Comparison of ENCODE assay signal across 15 cellular contexts in the genomic region with DNA sequence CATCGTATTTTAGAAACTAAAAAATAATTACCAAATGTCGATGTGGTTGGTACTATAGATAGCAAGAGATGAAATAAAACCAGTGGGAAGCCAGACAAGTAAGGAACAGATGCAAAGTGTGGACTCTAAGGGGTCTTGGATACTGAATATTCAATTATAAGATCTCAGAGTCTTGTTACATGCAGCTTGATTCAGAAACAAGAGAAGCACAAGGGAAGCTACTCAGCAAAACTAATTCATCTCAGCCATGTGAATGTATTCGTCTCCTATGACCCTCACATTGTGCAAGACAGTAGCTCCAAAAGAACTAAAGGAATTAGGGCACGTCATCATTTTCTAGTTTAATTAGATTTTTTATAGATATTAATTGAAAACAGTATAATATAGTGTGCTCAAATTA.
A peak's percentile ranks its signal among the peaks of the same experiment; 100 is the strongest.
DNase-seq lines count a peak whose midpoint lies in the region; ATAC-seq, FAIRE-seq and TF ChIP-seq lines count a peak whose summit lies in the region.
"Had no signal": no experiment of that assay in that cellular context is flagged by ENCODE, and none has a peak within 500 bp of the region (broad histone marks: within the 10 kb centered on the region; RNA-seq: fewer than 3 reads in every experiment).

No MANE protein-coding gene starts in this region.

- H3K4me1 Mint-ChIP-seq in endodermal cell: no peaks in the 10 kb centered on the region
- H3K4me1 Mint-ChIP-seq: CD8-positive, alpha-beta memory T cell had no signal

- no peak for DNase-seq in endodermal cell
- DNase-seq in medulla oblongata (ENCODE audit: extremely low spot score): peak; percentile 61
- peak; percentile 14 for DNase-seq in putamen (ENCODE audit: low spot score)
- no peak for DNase-seq in H54 (ENCODE audit: insufficient read length, low spot score)
- DNase-seq in breast epithelium (ENCODE audit: low spot score in 2 of 2): no peak
- DNase-seq: Caco-2; CD8-positive, alpha-beta memory T cell; GOT3 had no signal

- TF ChIP-seq POLR2A in H54 (IDR thresholded peaks at IDR 0.05; ENCODE audit: low read depth, low read length) (no peak), breast epithelium (IDR thresholded peaks at IDR 0.05) (no peak)

- intact Hi-C loops in breast epithelium (cut with DNase I; ENCODE audit: low total_unique reads): no loop called here

- FAIRE-seq in H54 (lab: Jason Lieb, UNC): no peak
- FAIRE-seq: GM18507 had no signal

- no peaks in the 10 kb centered on the region for H3K9me3 Mint-ChIP-seq in endodermal cell

- no peaks in the 10 kb centered on the region for H3K27me3 Mint-ChIP-seq in endodermal cell (ENCODE audit: insufficient read depth)

- no peaks in the 10 kb centered on the region for H3K27me3 ChIP-seq in endodermal cell (ENCODE audit: control insufficient read depth, insufficient read depth, low read length, poor library complexity, severe bottlenecking)
- no peaks in the 10 kb centered on the region for H3K27me3 ChIP-seq in breast epithelium

- WGBS in endodermal cell (ENCODE audit: insufficient coverage in 1 of 2, insufficient read length in 1 of 2), 2 experiments: 89 to 100% methylated on average over 2 to 3 of the region's 4 CpGs

- ATAC-seq in GM18519 (IDR thresholded peaks at IDR 0.05; ENCODE audit: low FRiP score, unreplicated experiment): no peak
- no peak for ATAC-seq in GM21367 (IDR thresholded peaks at IDR 0.05; ENCODE audit: unreplicated experiment)

- no peak overlapping the region for H3K4me3 ChIP-seq in endodermal cell (ENCODE audit: low read length)
- no peak overlapping the region for H3K4me3 ChIP-seq in breast epithelium
- H3K4me3 ChIP-seq: HAP-1 had no signal

- no peak overlapping the region for H3K4me3 Mint-ChIP-seq in endodermal cell
- H3K4me3 Mint-ChIP-seq: CD8-positive, alpha-beta memory T cell had no signal

- H3K9me3 ChIP-seq in endodermal cell (ENCODE audit: control insufficient read depth, low read length) (no peaks in the 10 kb centered on the region), breast epithelium (no peaks in the 10 kb centered on the region)
- H3K9me3 ChIP-seq: Caco-2, HAP-1 had no signal

- H3K4me1 ChIP-seq in endodermal cell (ENCODE audit: control insufficient read depth, insufficient read depth, low read length) (no peaks in the 10 kb centered on the region), breast epithelium (no peaks in the 10 kb centered on the region)
- H3K4me1 ChIP-seq: Caco-2, HAP-1 had no signal

- no peak overlapping the region for H3K9ac ChIP-seq in endodermal cell (ENCODE audit: extremely low read depth, low read length, poor library complexity, severe bottlenecking)

- H3K36me3 ChIP-seq in endodermal cell (ENCODE audit: control insufficient read depth, insufficient read depth, low read length) (no peaks in the 10 kb centered on the region), breast epithelium (no peaks in the 10 kb centered on the region)
- H3K36me3 ChIP-seq: HAP-1 had no signal

- H3K36me3 Mint-ChIP-seq in endodermal cell (ENCODE audit: low read depth): no peaks in the 10 kb centered on the region
- H3K36me3 Mint-ChIP-seq: CD8-positive, alpha-beta memory T cell had no signal

- no peak overlapping the region for H3K27ac Mint-ChIP-seq in endodermal cell
- H3K27ac Mint-ChIP-seq: CD8-positive, alpha-beta memory T cell had no signal

- TF ChIP-seq CTCF in endodermal cell (conservative IDR thresholded peaks at IDR 0.05) (no peak), breast epithelium (IDR thresholded peaks at IDR 0.05) (no peak)

- H3K27ac ChIP-seq in angular gyrus (ENCODE audit: low read depth, low read length) (peak overlapping the region; percentile 92), endodermal cell (ENCODE audit: low read depth, low read length) (peak overlapping the region; percentile 97), breast epithelium (no peak overlapping the region)
- H3K27ac ChIP-seq: 22Rv1, HL-60 had no signal

Comparison
In these comparisons a context has a peak if more than half of its experiments do, and no peak if none do; other contexts are left out.
1. H3K27ac ChIP-seq: peak in angular gyrus (single experiment) and endodermal cell (single experiment); none in breast epithelium (0 of 2).
2. DNase-seq: peak in medulla oblongata (single experiment) and putamen (single experiment); none in endodermal cell (single experiment), H54 (single experiment) and breast epithelium (0 of 2).